Comparison of ENCODE assay signal across 33 cellular contexts in the genomic region with DNA sequence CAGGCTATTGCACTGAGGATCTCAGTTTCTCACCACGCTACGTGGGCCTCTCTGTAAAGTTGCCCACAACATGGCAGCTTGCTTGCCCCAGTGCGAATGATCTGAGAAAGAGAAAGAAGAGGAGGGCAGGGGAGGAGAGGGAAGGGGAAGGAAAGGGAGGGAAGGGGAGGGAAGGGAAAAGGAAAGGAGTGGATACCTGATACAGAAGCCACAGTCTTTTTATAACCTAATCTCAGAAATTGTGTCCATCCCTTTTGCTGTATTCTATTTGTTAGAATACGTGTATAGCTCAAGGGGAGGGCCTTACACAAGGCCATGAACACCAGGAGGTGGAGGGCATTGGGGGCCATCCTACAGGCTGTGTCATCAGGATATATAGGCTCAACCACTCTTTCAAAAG.
"Had no signal": no experiment of that assay in that cellular context is flagged by ENCODE, and none has a peak within 500 bp of the region (broad histone marks: within the 10 kb centered on the region; RNA-seq: fewer than 3 reads in every experiment).

No MANE protein-coding gene starts in this region.

- H3K9me3 ChIP-seq: adrenal gland, body of pancreas, breast epithelium had no signal

- ATAC-seq: activated CD8-positive, alpha-beta T cell treated with anti-CD3 and anti-CD28 coated beads for 36 hours; activated T-cell treated with anti-CD3 and anti-CD28 coated beads, Interleukin-2, amount 50 U/mL, for 4 hours; activated T-cell treated with anti-CD3 and anti-CD28 coated beads, Interleukin-2, amount 50 U/mL, for 72 hours; activated T-helper 17 cell treated with anti-CD3 and anti-CD28 coated beads, Interleukin-2, amount 50 U/mL, for 72 hours; body of pancreas had no signal

- DNase-seq: activated B cell treated with CpG ODN at 0.5 μM for 24 hours; activated CD4-positive, alpha-beta memory T cell treated with anti-CD3 and anti-CD28 coated beads for 36 hours; activated CD4-positive, alpha-beta T cell treated with anti-CD3 and anti-CD28 coated beads for 4 hours; activated CD4-positive, alpha-beta T cell treated with anti-CD3 and anti-CD28 coated beads, Interleukin-2, amount 10 ng/mL, durations not matched to agents 24 days and 14 days; activated CD4-positive, alpha-beta T cell treated with anti-CD3 and anti-CD28 coated beads, Interleukin-2, amount 50 U/mL, for 1 hour; activated CD4-positive, alpha-beta T cell treated with anti-CD3 and anti-CD28 coated beads, Interleukin-2, amount 50 U/mL, for 4 hours; activated CD4-positive, CD25-positive, alpha-beta regulatory T cell treated with anti-CD3 and anti-CD28 coated beads, Interleukin-2, amount 50 U/mL, for 72 hours; activated CD8-positive, alpha-beta memory T cell treated with anti-CD3 and anti-CD28 coated beads, Interleukin-2, amount 50 U/mL, for 4 hours; activated CD8-positive, alpha-beta T cell treated with anti-CD3 and anti-CD28 coated beads for 36 hours; activated effector memory CD4-positive, alpha-beta T cell treated with anti-CD3 and anti-CD28 coated beads, Interleukin-2, amount 50 U/mL, for 16 hours; activated gamma-delta T cell treated with Interleukin-2 at 50 U/mL for 16 hours; activated naive CD4-positive, alpha-beta T cell; activated naive CD4-positive, alpha-beta T cell treated with anti-CD3 and anti-CD28 coated beads for 36 hours; activated naive CD8-positive, alpha-beta T cell treated with anti-CD3 and anti-CD28 coated beads for 36 hours; activated T-cell treated with anti-CD3 and anti-CD28 coated beads for 4 hours; activated T-cell treated with anti-CD3 and anti-CD28 coated beads, Interleukin-2, amount 50 U/mL, for 1 hour; activated T-cell treated with anti-CD3 and anti-CD28 coated beads, Interleukin-2, amount 50 U/mL, for 4 hours; activated T-cell treated with anti-CD3 and anti-CD28 coated beads, Interleukin-2, amount 50 U/mL, for 72 hours; adrenal gland; amniotic stem cell; body of pancreas; brain microvascular endothelial cell; central memory CD4-positive, alpha-beta T cell; T-helper 1 cell; T-helper 2 cell; T-helper 9 cell had no signal

- H3K27ac ChIP-seq: adrenal gland, VCaP had no signal

- H3K27me3 ChIP-seq: adrenal gland, body of pancreas, brain microvascular endothelial cell, breast epithelium had no signal

- H3K36me3 ChIP-seq: adrenal gland, brain microvascular endothelial cell, breast epithelium had no signal

- H3K27ac Mint-ChIP-seq: activated B cell treated with CpG ODN at 0.5 μM for 24 hours; activated CD4-positive, alpha-beta memory T cell treated with anti-CD3 and anti-CD28 coated beads for 36 hours; activated CD4-positive, alpha-beta T cell treated with anti-CD3 and anti-CD28 coated beads, Interleukin-2, amount 10 ng/mL, durations not matched to agents 24 days and 14 days; activated CD8-positive, alpha-beta T cell treated with anti-CD3 and anti-CD28 coated beads for 36 hours; activated naive CD4-positive, alpha-beta T cell treated with anti-CD3 and anti-CD28 coated beads for 36 hours; activated naive CD4-positive, alpha-beta T cell treated with anti-CD3 and anti-CD28 coated beads, Interleukin-2, amount 50 U/mL, for 24 hours; activated naive CD8-positive, alpha-beta T cell treated with anti-CD3 and anti-CD28 coated beads for 36 hours; activated T-cell treated with anti-CD3 and anti-CD28 coated beads, Interleukin-2, amount 50 U/mL, for 72 hours; activated T-helper 1 cell treated with anti-CD3 and anti-CD28 coated beads, Interleukin-12 subunit alpha, Interleukin-12 subunit beta, Interleukin-2, Interleukin-4 antibody, amounts not matched to agents 30 ng/mL and 10 ng/mL and 1 ng/mL, durations not matched to agents 14 hours and 24 hours and 36 hours; activated T-helper 17 cell treated with anti-CD3 and anti-CD28 coated beads, Interleukin-2, amount 50 U/mL, for 72 hours; T-helper 1 cell treated with Interleukin-12 subunit alpha and Interleukin-12 subunit beta and Interleukin-4 antibody, amounts not matched to agents 30 μg/mL and 1 μg/mL, for 36 hours; T-helper 2 cell treated with Interferon-gamma antibody and Interleukin-4, amounts not matched to agents 5 μg/mL and 100 μg/mL, for 36 hours had no signal

- H3K4me3 ChIP-seq: adrenal gland, body of pancreas, breast epithelium had no signal
